9 cellular contexts compared by ENCODE assay signal in the genomic region with DNA sequence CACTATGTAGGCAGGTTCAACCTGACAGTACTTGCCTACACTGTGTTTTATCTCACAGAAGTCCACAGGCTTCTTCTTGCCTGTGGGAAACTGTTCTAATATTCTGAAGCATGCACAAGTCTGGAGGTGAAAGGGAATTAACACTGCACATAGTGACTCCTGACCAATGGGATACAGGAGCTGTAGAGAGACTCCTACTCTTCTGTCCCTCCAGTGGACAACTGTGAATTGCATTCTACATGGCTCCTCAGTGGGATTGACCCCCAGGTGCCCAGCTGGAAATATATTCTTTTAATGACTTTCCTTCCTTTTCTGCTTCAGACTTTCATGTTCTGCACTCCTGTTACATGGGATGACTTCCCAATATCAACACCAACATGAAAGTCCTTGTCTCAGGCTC. TPM values are rescaled to one million over a fixed set of nuclear protein-coding genes. Genes with fewer than 3 reads are reported as not detected.
DNase-seq lines count a peak whose midpoint lies in the region; ATAC-seq and TF ChIP-seq lines count a peak whose summit lies in the region.
"Had no signal": no experiment of that assay in that cellular context is flagged by ENCODE, and none has a peak within 500 bp of the region (broad histone marks: within the 10 kb centered on the region; RNA-seq: fewer than 3 reads in every experiment).

No MANE protein-coding gene starts in this region.

- H3K4me1 ChIP-seq in adipocyte (ENCODE audit: control insufficient read depth, insufficient read depth, low read length) (no peaks in the 10 kb centered on the region), mucosa of descending colon (ENCODE audit: low read depth) (no peaks in the 10 kb centered on the region)

- H3K9ac ChIP-seq in adipocyte (ENCODE audit: low read length), result no peak overlapping the region

- intact Hi-C loops in mucosa of descending colon (cut with DNase I, micrococcal nuclease), result no loop called here

- H3K36me3 ChIP-seq in adipocyte (ENCODE audit: control insufficient read depth, insufficient read depth, low read length, severe bottlenecking), result no peaks in the 10 kb centered on the region
- H3K36me3 ChIP-seq in mucosa of descending colon (ENCODE audit: low read depth), result no peaks in the 10 kb centered on the region

- H3K4me3 ChIP-seq in GM12865 (ENCODE audit: low read depth, low read length) (no peak overlapping the region), adipocyte (ENCODE audit: low read length) (no peak overlapping the region), mucosa of descending colon (no peak overlapping the region)

- ATAC-seq in HG03097 (IDR thresholded peaks at IDR 0.05; ENCODE audit: low FRiP score, unreplicated experiment), result peak; percentile 61
- peak; percentile 75 for ATAC-seq in mucosa of descending colon
- ATAC-seq in GM18858 (IDR thresholded peaks at IDR 0.05; ENCODE audit: unreplicated experiment), result no peak

- H3K27me3 ChIP-seq in adipocyte (replicated peaks; ENCODE audit: control insufficient read depth, insufficient read depth, low read length), result peaks cover 8% of the 10 kb centered on the region

- DNase-seq in GM12865 (ENCODE audit: low read depth) (peak; percentile 1), adipocyte (ENCODE audit: low read depth) (peak; percentile 26), mucosa of descending colon (peak in 1 of 3 donors; percentile 26), hippocampal formation (lab: John Stamatoyannopoulos, UW) (no peak), GM19240 (ENCODE audit: insufficient read length, low spot score) (no peak)
- no peak for DNase-seq in effector CD4-positive, alpha-beta T cell
- DNase-seq: activated naive CD8-positive, alpha-beta T cell treated with anti-CD3 and anti-CD28 coated beads, Interleukin-2, amount 10 ng/mL, durations not matched to agents 7 days and 5 days had no signal

- no peaks in the 10 kb centered on the region for H3K9me3 ChIP-seq in adipocyte (ENCODE audit: control insufficient read depth, low read length)
- no peaks in the 10 kb centered on the region for H3K9me3 ChIP-seq in mucosa of descending colon

- TF ChIP-seq CTCF in GM12865 (IDR thresholded peaks at IDR 0.05; ENCODE audit: insufficient read depth, low read depth, low read length, missing control alignments) (peak; percentile 3), mucosa of descending colon (IDR thresholded peaks at IDR 0.05) (no peak)

RNA-seq across cellular contexts. Expression of a gene that starts 8.2 kb away (rescaled TPM):
- total RNA-seq in mucosa of descending colon, result 10 to 100 TPM; 43.4 to 43.9 (median 43.6) TPM

RNA-seq across cellular contexts. Expression of a gene that starts 57.3 kb away (rescaled TPM):
- 1 to 10 TPM; 7.5 to 9.5 (median 7.6) TPM for total RNA-seq in mucosa of descending colon

Comparison
In these comparisons a context has a peak if more than half of its experiments do, and no peak if none do; other contexts are left out.
1. DNase-seq: peak in GM12865 (single experiment) and adipocyte (single experiment); none in effector CD4-positive, alpha-beta T cell (single experiment), hippocampal formation (0 of 2) and GM19240 (single experiment).